Comparison of ENCODE assay signal across 18 cellular contexts in genomic region chr2:25824718-25825117, GRCh38. TPM values are rescaled to one million over a fixed set of nuclear protein-coding genes. Genes with fewer than 3 reads are reported as not detected.
A peak's percentile ranks its signal among the peaks of the same experiment; 100 is the strongest.
DNase-seq lines count a peak whose midpoint lies in the region; ATAC-seq and TF ChIP-seq lines count a peak whose summit lies in the region.
"Had no signal": no experiment of that assay in that cellular context is flagged by ENCODE, and none has a peak within 500 bp of the region (broad histone marks: within the 10 kb centered on the region; RNA-seq: fewer than 3 reads in every experiment).

No MANE protein-coding gene starts in this region.

- no peak for DNase-seq in activated naive CD4-positive, alpha-beta T cell treated with anti-CD3 and anti-CD28 coated beads, Interleukin-2, amount 10 ng/mL, durations not matched to agents 7 days and 5 days
- no peak for DNase-seq in activated naive CD4-positive, alpha-beta T cell treated with Interleukin-2 at 50 U/mL for 16 hours
- DNase-seq in activated CD4-positive, alpha-beta memory T cell treated with anti-CD3 and anti-CD28 coated beads for 36 hours = no peak
- DNase-seq in chondrocyte (ENCODE audit: low spot score) (no peak), GM10266 (ENCODE audit: extremely low spot score) (no peak)
- DNase-seq in stimulated activated CD4-positive, alpha-beta T cell treated with anti-CD3 and anti-CD28 coated beads, Interleukin-2, amount 100 ng/mL, for 48 hours = no peak
- DNase-seq: DMS153, erythroblast, foreskin fibroblast, GDM1, left ventricle myocardium inferior, MM.1S, NCI-H1436, NCI-H524, T-helper 9 cell had no signal

- ATAC-seq in GM21423 (IDR thresholded peaks at IDR 0.05; ENCODE audit: unreplicated experiment) = no peak

- H3K27ac Mint-ChIP-seq in activated naive CD4-positive, alpha-beta T cell treated with anti-CD3 and anti-CD28 coated beads, Interleukin-2, amount 10 ng/mL, durations not matched to agents 7 days and 5 days = peak overlapping the region; percentile 29
- H3K27ac Mint-ChIP-seq in activated CD4-positive, alpha-beta memory T cell treated with anti-CD3 and anti-CD28 coated beads for 36 hours = peak overlapping the region; percentile 83
- H3K27ac Mint-ChIP-seq in chondrocyte (ENCODE audit: unreplicated experiment) = peak overlapping the region; percentile 17
- peak overlapping the region; percentile 92 for H3K27ac Mint-ChIP-seq in stimulated activated naive CD8-positive, alpha-beta T cell treated with anti-CD3 and anti-CD28 coated beads, Interleukin-15, Interleukin-2, amounts not matched to agents 100 ng/mL and 50 ng/mL, for 24 hours
- H3K27ac Mint-ChIP-seq: mesothelial cell of epicardium had no signal

- TF ChIP-seq CTCF in chondrocyte (IDR thresholded peaks at IDR 0.05) (no peak), GM10266 (IDR thresholded peaks at IDR 0.05; ENCODE audit: control insufficient read depth, insufficient read depth, low read depth, missing control alignments) (no peak)

- H3K4me1 Mint-ChIP-seq in activated naive CD4-positive, alpha-beta T cell treated with anti-CD3 and anti-CD28 coated beads, Interleukin-2, amount 10 ng/mL, durations not matched to agents 7 days and 5 days = peaks cover 60% of the 10 kb centered on the region
- peaks cover 54% of the 10 kb centered on the region for H3K4me1 Mint-ChIP-seq in activated CD4-positive, alpha-beta memory T cell treated with anti-CD3 and anti-CD28 coated beads for 36 hours (ENCODE audit: low read depth)
- H3K4me1 Mint-ChIP-seq in chondrocyte (ENCODE audit: low read depth) = peaks cover 20% of the 10 kb centered on the region
- peaks cover 83% of the 10 kb centered on the region for H3K4me1 Mint-ChIP-seq in stimulated activated naive CD8-positive, alpha-beta T cell treated with anti-CD3 and anti-CD28 coated beads, Interleukin-15, Interleukin-2, amounts not matched to agents 100 ng/mL and 50 ng/mL, for 24 hours (ENCODE audit: low read depth)

- H3K27me3 Mint-ChIP-seq in activated naive CD4-positive, alpha-beta T cell treated with anti-CD3 and anti-CD28 coated beads, Interleukin-2, amount 10 ng/mL, durations not matched to agents 7 days and 5 days = no peaks in the 10 kb centered on the region
- H3K27me3 Mint-ChIP-seq in activated CD4-positive, alpha-beta memory T cell treated with anti-CD3 and anti-CD28 coated beads for 36 hours = no peaks in the 10 kb centered on the region
- H3K27me3 Mint-ChIP-seq in chondrocyte (ENCODE audit: low read depth) = no peaks in the 10 kb centered on the region
- H3K27me3 Mint-ChIP-seq in stimulated activated naive CD8-positive, alpha-beta T cell treated with anti-CD3 and anti-CD28 coated beads, Interleukin-15, Interleukin-2, amounts not matched to agents 100 ng/mL and 50 ng/mL, for 24 hours = no peaks in the 10 kb centered on the region

- no peak overlapping the region for H3K4me3 Mint-ChIP-seq in activated naive CD4-positive, alpha-beta T cell treated with anti-CD3 and anti-CD28 coated beads, Interleukin-2, amount 10 ng/mL, durations not matched to agents 7 days and 5 days
- H3K4me3 Mint-ChIP-seq in activated CD4-positive, alpha-beta memory T cell treated with anti-CD3 and anti-CD28 coated beads for 36 hours = peak overlapping the region; percentile 55
- H3K4me3 Mint-ChIP-seq in chondrocyte (ENCODE audit: unreplicated experiment) = no peak overlapping the region
- H3K4me3 Mint-ChIP-seq in stimulated activated naive CD8-positive, alpha-beta T cell treated with anti-CD3 and anti-CD28 coated beads, Interleukin-15, Interleukin-2, amounts not matched to agents 100 ng/mL and 50 ng/mL, for 24 hours = peak overlapping the region; percentile 83
- H3K4me3 Mint-ChIP-seq: mesothelial cell of epicardium had no signal

- POLR2A ChIA-PET in activated CD4-positive, alpha-beta memory T cell treated with anti-CD3 and anti-CD28 coated beads for 36 hours (lab: Charles Lee) = interaction anchor here (1.0 to 1.2 kb wide), 3 partner anchors 27 to 54 kb away, joined by 3 to 4 read pairs (median 3); no protein-coding TSS in a partner anchor

- H3K36me3 Mint-ChIP-seq in activated naive CD4-positive, alpha-beta T cell treated with anti-CD3 and anti-CD28 coated beads, Interleukin-2, amount 10 ng/mL, durations not matched to agents 7 days and 5 days = peaks cover 28% of the 10 kb centered on the region
- peaks cover 6% of the 10 kb centered on the region for H3K36me3 Mint-ChIP-seq in activated CD4-positive, alpha-beta memory T cell treated with anti-CD3 and anti-CD28 coated beads for 36 hours
- no peaks in the 10 kb centered on the region for H3K36me3 Mint-ChIP-seq in chondrocyte (ENCODE audit: low read depth)
- peaks cover 39% of the 10 kb centered on the region for H3K36me3 Mint-ChIP-seq in stimulated activated naive CD8-positive, alpha-beta T cell treated with anti-CD3 and anti-CD28 coated beads, Interleukin-15, Interleukin-2, amounts not matched to agents 100 ng/mL and 50 ng/mL, for 24 hours (ENCODE audit: low read depth)

- intact Hi-C loops in activated CD4-positive, alpha-beta memory T cell treated with anti-CD3 and anti-CD28 coated beads for 36 hours (cut with micrococcal nuclease) = loop anchor here (1.0 to 2.0 kb wide), 5 partner anchors 7 to 54 kb away; partner anchors contain the start of gene ASXL2

- CTCF ChIA-PET in activated naive CD4-positive, alpha-beta T cell treated with anti-CD3 and anti-CD28 coated beads, Interleukin-2, amount 10 ng/mL, durations not matched to agents 7 days and 5 days (lab: Charles Lee) = interaction anchor here (1.5 to 1.9 kb wide), 2 partner anchors 28 to 30 kb away, joined by 5 to 6 read pairs; no protein-coding TSS in a partner anchor
- CTCF ChIA-PET in activated CD4-positive, alpha-beta memory T cell treated with anti-CD3 and anti-CD28 coated beads for 36 hours (lab: Charles Lee) = interaction anchor here (1.2 to 1.5 kb wide), 2 partner anchors 27 kb away, joined by 3 to 5 read pairs; no protein-coding TSS in a partner anchor

- H3K9me3 Mint-ChIP-seq in activated naive CD4-positive, alpha-beta T cell treated with anti-CD3 and anti-CD28 coated beads, Interleukin-2, amount 10 ng/mL, durations not matched to agents 7 days and 5 days = no peaks in the 10 kb centered on the region
- no peaks in the 10 kb centered on the region for H3K9me3 Mint-ChIP-seq in activated CD4-positive, alpha-beta memory T cell treated with anti-CD3 and anti-CD28 coated beads for 36 hours
- H3K9me3 Mint-ChIP-seq in chondrocyte (ENCODE audit: low read depth) = peaks cover 5% of the 10 kb centered on the region
- no peaks in the 10 kb centered on the region for H3K9me3 Mint-ChIP-seq in stimulated activated naive CD8-positive, alpha-beta T cell treated with anti-CD3 and anti-CD28 coated beads, Interleukin-15, Interleukin-2, amounts not matched to agents 100 ng/mL and 50 ng/mL, for 24 hours
- H3K9me3 Mint-ChIP-seq: mesothelial cell of epicardium had no signal

RNA-seq across cellular contexts. Expression of gene ASXL2, which starts 53.6 kb away (rescaled TPM):
- total RNA-seq in activated CD4-positive, alpha-beta memory T cell treated with anti-CD3 and anti-CD28 coated beads for 36 hours = 10 to 100 TPM; 37.8 to 38.7 TPM
- 24.7 to 31.9 TPM (median 27.1 TPM) in 3 replicates for total RNA-seq in chondrocyte

Comparison
In these comparisons a context has a peak if more than half of its experiments do, and no peak if none do; other contexts are left out.
1. H3K27ac Mint-ChIP-seq: peak in every context shown above with its lines; median percentile 92 in stimulated activated naive CD8-positive, alpha-beta T cell treated with anti-CD3 and anti-CD28 coated beads, Interleukin-15, Interleukin-2, amounts not matched to agents 100 ng/mL and 50 ng/mL, for 24 hours; 83 in activated CD4-positive, alpha-beta memory T cell treated with anti-CD3 and anti-CD28 coated beads for 36 hours; 29 in activated naive CD4-positive, alpha-beta T cell treated with anti-CD3 and anti-CD28 coated beads, Interleukin-2, amount 10 ng/mL, durations not matched to agents 7 days and 5 days; 17 in chondrocyte.
2. H3K4me3 Mint-ChIP-seq: peak in activated CD4-positive, alpha-beta memory T cell treated with anti-CD3 and anti-CD28 coated beads for 36 hours (single experiment) and stimulated activated naive CD8-positive, alpha-beta T cell treated with anti-CD3 and anti-CD28 coated beads, Interleukin-15, Interleukin-2, amounts not matched to agents 100 ng/mL and 50 ng/mL, for 24 hours (single experiment); none in activated naive CD4-positive, alpha-beta T cell treated with anti-CD3 and anti-CD28 coated beads, Interleukin-2, amount 10 ng/mL, durations not matched to agents 7 days and 5 days (single experiment) and chondrocyte (single experiment).